Comparison of ENCODE assay signal across 8 cellular contexts in genomic region chr10:88152720-88153119, GRCh38.
DNase-seq lines count a peak whose midpoint lies in the region; ATAC-seq lines count a peak whose summit lies in the region.

No MANE protein-coding gene starts in this region.

- peaks cover 3% of the 10 kb centered on the region for H3K27me3 Mint-ChIP-seq in activated naive CD8-positive, alpha-beta T cell treated with anti-CD3 and anti-CD28 coated beads, Interleukin-2, amount 10 ng/mL, durations not matched to agents 7 days and 5 days
- no peaks in the 10 kb centered on the region for H3K27me3 Mint-ChIP-seq in naive thymus-derived CD4-positive, alpha-beta T cell

- CTCF ChIA-PET in naive thymus-derived CD4-positive, alpha-beta T cell (lab: Charles Lee) = no interaction called here

- H3K4me1 ChIP-seq in naive thymus-derived CD4-positive, alpha-beta T cell (ENCODE audit: control insufficient read depth in 2 of 2, insufficient read depth in 2 of 2, low read length in 2 of 2) = no peaks in the 10 kb centered on the region

- H3K27ac ChIP-seq in naive thymus-derived CD4-positive, alpha-beta T cell (ENCODE audit: low read depth, low read length) = no peak overlapping the region

- H3K36me3 ChIP-seq in naive thymus-derived CD4-positive, alpha-beta T cell (ENCODE audit: control insufficient read depth in 2 of 3, insufficient read depth in 3 of 3, low read length in 3 of 3) = no peaks in the 10 kb centered on the region

- ATAC-seq in GM21619 (IDR thresholded peaks at IDR 0.05; ENCODE audit: unreplicated experiment) = peak; percentile 91
- ATAC-seq in activated naive CD8-positive, alpha-beta T cell treated with anti-CD3 and anti-CD28 coated beads, Interleukin-2, amount 10 ng/mL, durations not matched to agents 7 days and 5 days (ENCODE audit: low read depth) = peak; percentile 100
- ATAC-seq in naive thymus-derived CD4-positive, alpha-beta T cell = peak; percentile 66

- POLR2A ChIA-PET in activated naive CD8-positive, alpha-beta T cell treated with anti-CD3 and anti-CD28 coated beads, Interleukin-2, amount 10 ng/mL, durations not matched to agents 7 days and 5 days (lab: Charles Lee) = no interaction called here
- POLR2A ChIA-PET in naive thymus-derived CD4-positive, alpha-beta T cell (lab: Charles Lee) = interaction anchor here (1.1 kb wide), 1 partner anchor 37 kb away, joined by 3 read pairs; no protein-coding TSS in a partner anchor

- peak overlapping the region; percentile 87 for H3K27ac Mint-ChIP-seq in activated naive CD8-positive, alpha-beta T cell treated with anti-CD3 and anti-CD28 coated beads, Interleukin-2, amount 10 ng/mL, durations not matched to agents 7 days and 5 days
- peak overlapping the region in 4 of 9 donors; percentile 4 to 91 (median 79) for H3K27ac Mint-ChIP-seq in naive thymus-derived CD4-positive, alpha-beta T cell

- H3K4me3 ChIP-seq in naive thymus-derived CD4-positive, alpha-beta T cell (ENCODE audit: low read length) = no peak overlapping the region

- DNase-seq in Daoy (ENCODE audit: low read depth) (peak; percentile 89), MV-4-11 (lab: John Stamatoyannopoulos, UW) (peak; percentile 62), LoVo (ENCODE audit: low spot score) (no peak), T-helper 9 cell (no peak), DMS 273 treated with DMSO at 0.1 percent for 48 hours (lab: John Stamatoyannopoulos, UW) (no peak)
- peak; percentile 32 for DNase-seq in activated naive CD8-positive, alpha-beta T cell treated with anti-CD3 and anti-CD28 coated beads, Interleukin-2, amount 10 ng/mL, durations not matched to agents 7 days and 5 days
- peak in 5 of 9 donors; percentile 3 to 38 (median 10) for DNase-seq in naive thymus-derived CD4-positive, alpha-beta T cell

- peaks cover 9% of the 10 kb centered on the region for H3K36me3 Mint-ChIP-seq in activated naive CD8-positive, alpha-beta T cell treated with anti-CD3 and anti-CD28 coated beads, Interleukin-2, amount 10 ng/mL, durations not matched to agents 7 days and 5 days
- H3K36me3 Mint-ChIP-seq in naive thymus-derived CD4-positive, alpha-beta T cell = peaks cover 0 to 29% (median 0%) of the 10 kb centered on the region in 5 donors

- H3K9me3 ChIP-seq in naive thymus-derived CD4-positive, alpha-beta T cell (ENCODE audit: control insufficient read depth in 2 of 3, low read length in 3 of 3) = no peaks in the 10 kb centered on the region

- peak overlapping the region; percentile 36 for H3K4me3 Mint-ChIP-seq in activated naive CD8-positive, alpha-beta T cell treated with anti-CD3 and anti-CD28 coated beads, Interleukin-2, amount 10 ng/mL, durations not matched to agents 7 days and 5 days
- peak overlapping the region in 1 of 10 donors; percentile 67 for H3K4me3 Mint-ChIP-seq in naive thymus-derived CD4-positive, alpha-beta T cell

- peaks cover 11% of the 10 kb centered on the region for H3K9me3 Mint-ChIP-seq in activated naive CD8-positive, alpha-beta T cell treated with anti-CD3 and anti-CD28 coated beads, Interleukin-2, amount 10 ng/mL, durations not matched to agents 7 days and 5 days
- peaks cover 0 to 24% (median 0%) of the 10 kb centered on the region in 11 donors for H3K9me3 Mint-ChIP-seq in naive thymus-derived CD4-positive, alpha-beta T cell

- peaks cover 15% of the 10 kb centered on the region for H3K4me1 Mint-ChIP-seq in activated naive CD8-positive, alpha-beta T cell treated with anti-CD3 and anti-CD28 coated beads, Interleukin-2, amount 10 ng/mL, durations not matched to agents 7 days and 5 days
- H3K4me1 Mint-ChIP-seq in naive thymus-derived CD4-positive, alpha-beta T cell = peaks cover 4 to 25% (median 13%) of the 10 kb centered on the region in 7 donors

- H3K27me3 ChIP-seq in naive thymus-derived CD4-positive, alpha-beta T cell (ENCODE audit: control insufficient read depth in 2 of 2, insufficient read depth in 2 of 2, low read length in 2 of 2) = no peaks in the 10 kb centered on the region

- intact Hi-C loops in naive thymus-derived CD4-positive, alpha-beta T cell (cut with micrococcal nuclease) = loop anchor here (1.0 to 2.0 kb wide), 6 partner anchors 14 to 234 kb away; no protein-coding TSS in a partner anchor

Comparison
In these comparisons a context has a peak if more than half of its experiments do, and no peak if none do; other contexts are left out.
1. DNase-seq: peak in Daoy (single experiment), MV-4-11 (single experiment), activated naive CD8-positive, alpha-beta T cell treated with anti-CD3 and anti-CD28 coated beads, Interleukin-2, amount 10 ng/mL, durations not matched to agents 7 days and 5 days (single experiment) and naive thymus-derived CD4-positive, alpha-beta T cell (5 of 9); none in LoVo (single experiment), T-helper 9 cell (single experiment) and DMS 273 treated with DMSO at 0.1 percent for 48 hours (single experiment).
2. Peak in every context shown above with its lines, with median percentiles within 50 percentile points of each other: ATAC-seq.